1 cellular context compared by ENCODE assay signal in the genomic region with DNA sequence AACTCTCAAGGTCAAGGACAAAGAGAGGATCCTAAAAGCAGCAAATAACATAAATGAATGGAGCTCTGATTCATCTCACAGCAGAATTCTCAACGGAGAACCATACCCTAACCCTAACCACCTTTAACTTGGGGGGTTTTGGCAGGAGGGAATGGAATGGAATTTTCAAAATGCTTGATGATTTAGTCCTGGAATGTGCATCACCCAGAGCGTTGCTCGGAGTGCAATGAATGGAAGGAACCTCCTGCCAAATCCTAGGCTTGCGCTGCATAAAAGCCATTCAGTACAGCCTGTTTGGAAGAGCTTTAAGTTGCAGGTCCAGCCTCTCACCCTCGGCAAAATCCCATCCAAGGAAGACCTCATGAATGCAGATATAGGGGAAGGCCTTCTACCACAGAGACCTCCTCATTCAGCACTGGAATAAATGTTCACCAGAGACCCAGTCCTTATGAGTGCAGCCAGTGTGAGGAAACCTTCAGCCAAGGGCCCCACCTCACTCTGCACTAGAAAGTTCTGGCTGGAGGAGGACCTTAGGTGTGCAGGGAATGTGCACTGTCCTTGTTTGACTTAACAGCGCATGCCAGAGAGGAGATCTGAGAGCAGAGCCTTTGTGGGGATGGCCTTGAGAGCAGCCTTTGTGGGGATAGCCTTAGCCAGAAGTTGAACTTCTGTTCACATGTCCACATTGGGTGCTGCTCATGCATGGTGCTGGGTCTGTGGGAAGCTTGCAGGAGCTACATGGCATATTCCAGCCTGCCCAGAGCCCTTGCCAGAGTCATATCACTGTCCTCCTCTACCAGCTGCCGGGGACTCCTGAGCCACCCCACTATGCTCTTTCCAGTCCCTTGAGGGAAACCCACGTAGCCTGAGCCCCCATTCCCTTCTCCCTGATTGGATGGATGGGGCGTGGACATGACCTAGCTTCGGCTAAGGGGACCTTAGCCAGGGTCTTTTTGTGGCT.
TF ChIP-seq lines count a peak whose summit lies in the region.

No MANE protein-coding gene starts in this region.

TF ChIP-seq in HepG2, 621 proteins besides CTCF, POLR2A, EP300 and RAD21 (continued from another document and continues in another):
- TF ChIP-seq, protein P1, sequence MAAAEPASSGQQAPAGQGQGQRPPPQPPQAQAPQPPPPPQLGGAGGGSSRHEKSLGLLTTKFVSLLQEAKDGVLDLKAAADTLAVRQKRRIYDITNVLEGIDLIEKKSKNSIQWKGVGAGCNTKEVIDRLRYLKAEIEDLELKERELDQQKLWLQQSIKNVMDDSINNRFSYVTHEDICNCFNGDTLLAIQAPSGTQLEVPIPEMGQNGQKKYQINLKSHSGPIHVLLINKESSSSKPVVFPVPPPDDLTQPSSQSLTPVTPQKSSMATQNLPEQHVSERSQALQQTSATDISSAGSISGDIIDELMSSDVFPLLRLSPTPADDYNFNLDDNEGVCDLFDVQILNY (CRISPR knock-in tag; conservative IDR thresholded peaks at IDR 0.05), result no peak
- peak; percentile 84 for TF ChIP-seq ZFP41 (CRISPR knock-in tag; IDR thresholded peaks at IDR 0.05; ENCODE audit: borderline replicate concordance)
- TF ChIP-seq ZNF136 (CRISPR knock-in tag; IDR thresholded peaks at IDR 0.05; ENCODE audit: low read depth), result no peak
- TF ChIP-seq YEATS2 (CRISPR knock-in tag; IDR thresholded peaks at IDR 0.05; ENCODE audit: borderline replicate concordance), result no peak
- no peak for TF ChIP-seq RFXANK (CRISPR knock-in tag; IDR thresholded peaks at IDR 0.05)
- no peak for TF ChIP-seq MAFK (conservative IDR thresholded peaks at IDR 0.05 in 1 of 2, IDR thresholded peaks at IDR 0.05 in 1 of 2; ENCODE audit: low read length in 2 of 2)
- TF ChIP-seq PHF8 (CRISPR knock-in tag; IDR thresholded peaks at IDR 0.05), result peak; percentile 44; the same call in 1 of the 2 replicates
- TF ChIP-seq ZBTB3 (CRISPR knock-in tag; IDR thresholded peaks at IDR 0.05; ENCODE audit: borderline replicate concordance, low read depth), result no peak
- TF ChIP-seq ZNF589 (CRISPR knock-in tag; conservative IDR thresholded peaks at IDR 0.05), result peak; percentile 56; the same call in 1 of the 2 replicates
- TF ChIP-seq ZNF468 (CRISPR knock-in tag; IDR thresholded peaks at IDR 0.05), result no peak
- TF ChIP-seq, protein P2, sequence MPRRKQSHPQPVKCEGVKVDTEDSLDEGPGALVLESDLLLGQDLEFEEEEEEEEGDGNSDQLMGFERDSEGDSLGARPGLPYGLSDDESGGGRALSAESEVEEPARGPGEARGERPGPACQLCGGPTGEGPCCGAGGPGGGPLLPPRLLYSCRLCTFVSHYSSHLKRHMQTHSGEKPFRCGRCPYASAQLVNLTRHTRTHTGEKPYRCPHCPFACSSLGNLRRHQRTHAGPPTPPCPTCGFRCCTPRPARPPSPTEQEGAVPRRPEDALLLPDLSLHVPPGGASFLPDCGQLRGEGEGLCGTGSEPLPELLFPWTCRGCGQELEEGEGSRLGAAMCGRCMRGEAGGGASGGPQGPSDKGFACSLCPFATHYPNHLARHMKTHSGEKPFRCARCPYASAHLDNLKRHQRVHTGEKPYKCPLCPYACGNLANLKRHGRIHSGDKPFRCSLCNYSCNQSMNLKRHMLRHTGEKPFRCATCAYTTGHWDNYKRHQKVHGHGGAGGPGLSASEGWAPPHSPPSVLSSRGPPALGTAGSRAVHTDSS (CRISPR knock-in tag; conservative IDR thresholded peaks at IDR 0.05), result no peak
- no peak for TF ChIP-seq RAD51 (IDR thresholded peaks at IDR 0.05; ENCODE audit: borderline replicate concordance)
- no peak for TF ChIP-seq KLF11 (CRISPR knock-in tag; IDR thresholded peaks at IDR 0.05)
- no peak for TF ChIP-seq POLR2AphosphoS5 (IDR thresholded peaks at IDR 0.05; ENCODE audit: low read depth, low read length)
- TF ChIP-seq, protein P3, sequence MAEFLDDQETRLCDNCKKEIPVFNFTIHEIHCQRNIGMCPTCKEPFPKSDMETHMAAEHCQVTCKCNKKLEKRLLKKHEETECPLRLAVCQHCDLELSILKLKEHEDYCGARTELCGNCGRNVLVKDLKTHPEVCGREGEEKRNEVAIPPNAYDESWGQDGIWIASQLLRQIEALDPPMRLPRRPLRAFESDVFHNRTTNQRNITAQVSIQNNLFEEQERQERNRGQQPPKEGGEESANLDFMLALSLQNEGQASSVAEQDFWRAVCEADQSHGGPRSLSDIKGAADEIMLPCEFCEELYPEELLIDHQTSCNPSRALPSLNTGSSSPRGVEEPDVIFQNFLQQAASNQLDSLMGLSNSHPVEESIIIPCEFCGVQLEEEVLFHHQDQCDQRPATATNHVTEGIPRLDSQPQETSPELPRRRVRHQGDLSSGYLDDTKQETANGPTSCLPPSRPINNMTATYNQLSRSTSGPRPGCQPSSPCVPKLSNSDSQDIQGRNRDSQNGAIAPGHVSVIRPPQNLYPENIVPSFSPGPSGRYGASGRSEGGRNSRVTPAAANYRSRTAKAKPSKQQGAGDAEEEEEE (CRISPR knock-in tag; IDR thresholded peaks at IDR 0.05; ENCODE audit: borderline replicate concordance), result no peak
- no peak for TF ChIP-seq ATRX (CRISPR knock-in tag; IDR thresholded peaks at IDR 0.05; ENCODE audit: borderline replicate concordance)
- TF ChIP-seq, protein P4, sequence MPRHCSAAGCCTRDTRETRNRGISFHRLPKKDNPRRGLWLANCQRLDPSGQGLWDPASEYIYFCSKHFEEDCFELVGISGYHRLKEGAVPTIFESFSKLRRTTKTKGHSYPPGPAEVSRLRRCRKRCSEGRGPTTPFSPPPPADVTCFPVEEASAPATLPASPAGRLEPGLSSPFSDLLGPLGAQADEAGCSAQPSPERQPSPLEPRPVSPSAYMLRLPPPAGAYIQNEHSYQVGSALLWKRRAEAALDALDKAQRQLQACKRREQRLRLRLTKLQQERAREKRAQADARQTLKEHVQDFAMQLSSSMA (CRISPR knock-in tag; IDR thresholded peaks at IDR 0.05), result peak; percentile 57; the same call in 1 of the 2 replicates
- no peak for TF ChIP-seq CC2D1A (CRISPR knock-in tag; IDR thresholded peaks at IDR 0.05)
- TF ChIP-seq HOXA7 (CRISPR knock-in tag; IDR thresholded peaks at IDR 0.05), result no peak
- TF ChIP-seq, protein P5, sequence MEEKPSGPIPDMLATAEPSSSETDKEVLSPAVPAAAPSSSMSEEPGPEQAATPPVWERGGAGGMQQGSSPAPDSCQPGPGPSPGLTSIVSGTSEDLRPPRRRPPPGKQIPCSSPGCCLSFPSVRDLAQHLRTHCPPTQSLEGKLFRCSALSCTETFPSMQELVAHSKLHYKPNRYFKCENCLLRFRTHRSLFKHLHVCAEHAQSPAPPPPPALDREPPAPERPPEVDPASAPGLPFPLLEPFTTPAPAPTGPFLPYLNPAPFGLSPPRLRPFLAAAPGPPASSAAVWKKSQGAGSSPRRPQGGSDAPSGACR (CRISPR knock-in tag; IDR thresholded peaks at IDR 0.05), result no peak
- TF ChIP-seq, protein P6, sequence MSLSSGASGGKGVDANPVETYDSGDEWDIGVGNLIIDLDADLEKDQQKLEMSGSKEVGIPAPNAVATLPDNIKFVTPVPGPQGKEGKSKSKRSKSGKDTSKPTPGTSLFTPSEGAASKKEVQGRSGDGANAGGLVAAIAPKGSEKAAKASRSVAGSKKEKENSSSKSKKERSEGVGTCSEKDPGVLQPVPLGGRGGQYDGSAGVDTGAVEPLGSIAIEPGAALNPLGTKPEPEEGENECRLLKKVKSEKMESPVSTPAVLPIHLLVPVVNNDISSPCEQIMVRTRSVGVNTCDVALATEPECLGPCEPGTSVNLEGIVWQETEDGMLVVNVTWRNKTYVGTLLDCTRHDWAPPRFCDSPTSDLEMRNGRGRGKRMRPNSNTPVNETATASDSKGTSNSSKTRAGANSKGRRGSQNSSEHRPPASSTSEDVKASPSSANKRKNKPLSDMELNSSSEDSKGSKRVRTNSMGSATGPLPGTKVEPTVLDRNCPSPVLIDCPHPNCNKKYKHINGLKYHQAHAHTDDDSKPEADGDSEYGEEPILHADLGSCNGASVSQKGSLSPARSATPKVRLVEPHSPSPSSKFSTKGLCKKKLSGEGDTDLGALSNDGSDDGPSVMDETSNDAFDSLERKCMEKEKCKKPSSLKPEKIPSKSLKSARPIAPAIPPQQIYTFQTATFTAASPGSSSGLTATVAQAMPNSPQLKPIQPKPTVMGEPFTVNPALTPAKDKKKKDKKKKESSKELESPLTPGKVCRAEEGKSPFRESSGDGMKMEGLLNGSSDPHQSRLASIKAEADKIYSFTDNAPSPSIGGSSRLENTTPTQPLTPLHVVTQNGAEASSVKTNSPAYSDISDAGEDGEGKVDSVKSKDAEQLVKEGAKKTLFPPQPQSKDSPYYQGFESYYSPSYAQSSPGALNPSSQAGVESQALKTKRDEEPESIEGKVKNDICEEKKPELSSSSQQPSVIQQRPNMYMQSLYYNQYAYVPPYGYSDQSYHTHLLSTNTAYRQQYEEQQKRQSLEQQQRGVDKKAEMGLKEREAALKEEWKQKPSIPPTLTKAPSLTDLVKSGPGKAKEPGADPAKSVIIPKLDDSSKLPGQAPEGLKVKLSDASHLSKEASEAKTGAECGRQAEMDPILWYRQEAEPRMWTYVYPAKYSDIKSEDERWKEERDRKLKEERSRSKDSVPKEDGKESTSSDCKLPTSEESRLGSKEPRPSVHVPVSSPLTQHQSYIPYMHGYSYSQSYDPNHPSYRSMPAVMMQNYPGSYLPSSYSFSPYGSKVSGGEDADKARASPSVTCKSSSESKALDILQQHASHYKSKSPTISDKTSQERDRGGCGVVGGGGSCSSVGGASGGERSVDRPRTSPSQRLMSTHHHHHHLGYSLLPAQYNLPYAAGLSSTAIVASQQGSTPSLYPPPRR (CRISPR knock-in tag; IDR thresholded peaks at IDR 0.05; ENCODE audit: borderline replicate concordance), result peak; percentile 32; the same call in 1 of the 2 replicates
- TF ChIP-seq ZNF235 (CRISPR knock-in tag; IDR thresholded peaks at IDR 0.05; ENCODE audit: borderline replicate concordance), result no peak
- no peak for TF ChIP-seq ZNF33B (CRISPR knock-in tag; IDR thresholded peaks at IDR 0.05)
- peak; percentile 44; the same call in 1 of the 2 replicates for TF ChIP-seq ZNF598 (CRISPR knock-in tag; IDR thresholded peaks at IDR 0.05; ENCODE audit: borderline replicate concordance)
- TF ChIP-seq U2AF2 (IDR thresholded peaks at IDR 0.05; ENCODE audit: low read depth, low read length), result no peak
- TF ChIP-seq, protein P7, sequence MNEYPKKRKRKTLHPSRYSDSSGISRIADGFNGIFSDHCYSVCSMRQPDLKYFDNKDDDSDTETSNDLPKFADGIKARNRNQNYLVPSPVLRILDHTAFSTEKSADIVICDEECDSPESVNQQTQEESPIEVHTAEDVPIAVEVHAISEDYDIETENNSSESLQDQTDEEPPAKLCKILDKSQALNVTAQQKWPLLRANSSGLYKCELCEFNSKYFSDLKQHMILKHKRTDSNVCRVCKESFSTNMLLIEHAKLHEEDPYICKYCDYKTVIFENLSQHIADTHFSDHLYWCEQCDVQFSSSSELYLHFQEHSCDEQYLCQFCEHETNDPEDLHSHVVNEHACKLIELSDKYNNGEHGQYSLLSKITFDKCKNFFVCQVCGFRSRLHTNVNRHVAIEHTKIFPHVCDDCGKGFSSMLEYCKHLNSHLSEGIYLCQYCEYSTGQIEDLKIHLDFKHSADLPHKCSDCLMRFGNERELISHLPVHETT (CRISPR knock-in tag; conservative IDR thresholded peaks at IDR 0.05), result no peak
- TF ChIP-seq ZNF264 (CRISPR knock-in tag; IDR thresholded peaks at IDR 0.05), result peak; percentile 82; the same call in 1 of the 2 replicates
- TF ChIP-seq, protein P8, sequence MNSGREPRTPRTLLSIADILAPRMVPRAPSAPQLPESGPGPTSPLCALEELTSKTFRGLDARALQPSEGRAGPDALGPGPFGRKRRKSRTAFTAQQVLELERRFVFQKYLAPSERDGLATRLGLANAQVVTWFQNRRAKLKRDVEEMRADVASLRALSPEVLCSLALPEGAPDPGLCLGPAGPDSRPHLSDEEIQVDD (CRISPR knock-in tag; IDR thresholded peaks at IDR 0.05; ENCODE audit: borderline replicate concordance), result no peak
- TF ChIP-seq PCBP2 (optimal IDR thresholded peaks at IDR 0.05; ENCODE audit: low read depth, low read length, poor library complexity, severe bottlenecking), result no peak
- TF ChIP-seq TCF7 (IDR thresholded peaks at IDR 0.05; ENCODE audit: low read depth), result peak; percentile 53; the same call in 1 of the 2 replicates
- no peak for TF ChIP-seq NFE2 (CRISPR knock-in tag; IDR thresholded peaks at IDR 0.05)
- no peak for TF ChIP-seq ZNF510 (CRISPR knock-in tag; IDR thresholded peaks at IDR 0.05; ENCODE audit: low read depth)
- TF ChIP-seq CBFB (CRISPR knock-in tag; IDR thresholded peaks at IDR 0.05), result 0 out of 2 replicates have a peak, but pooled peaks have one; percentile 51
- TF ChIP-seq, protein P9, sequence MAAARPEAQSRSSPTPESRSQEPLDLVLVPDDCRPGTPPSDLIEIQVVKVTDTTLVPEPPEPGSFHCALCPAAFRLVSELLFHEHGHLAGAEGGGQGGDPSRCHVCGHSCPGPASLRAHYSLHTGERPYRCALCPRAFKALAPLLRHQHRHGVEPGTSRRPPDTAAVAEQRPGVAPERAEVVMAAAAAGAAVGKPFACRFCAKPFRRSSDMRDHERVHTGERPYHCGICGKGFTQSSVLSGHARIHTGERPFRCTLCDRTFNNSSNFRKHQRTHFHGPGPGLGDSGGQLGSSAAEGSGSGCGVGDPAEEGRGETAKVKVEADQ (CRISPR knock-in tag; IDR thresholded peaks at IDR 0.05; ENCODE audit: borderline replicate concordance), result no peak
- TF ChIP-seq HNRNPL (IDR thresholded peaks at IDR 0.05; ENCODE audit: low read depth, low read length), result no peak
- TF ChIP-seq PRMT3 (CRISPR knock-in tag; IDR thresholded peaks at IDR 0.05; ENCODE audit: borderline replicate concordance, low read depth), result no peak
- TF ChIP-seq NFKB2 (CRISPR knock-in tag; IDR thresholded peaks at IDR 0.05; ENCODE audit: borderline replicate concordance), result no peak
- no peak for TF ChIP-seq NONO (IDR thresholded peaks at IDR 0.05)
- TF ChIP-seq NONO (CRISPR knock-in tag; conservative IDR thresholded peaks at IDR 0.05), result no peak
- TF ChIP-seq, protein P10, sequence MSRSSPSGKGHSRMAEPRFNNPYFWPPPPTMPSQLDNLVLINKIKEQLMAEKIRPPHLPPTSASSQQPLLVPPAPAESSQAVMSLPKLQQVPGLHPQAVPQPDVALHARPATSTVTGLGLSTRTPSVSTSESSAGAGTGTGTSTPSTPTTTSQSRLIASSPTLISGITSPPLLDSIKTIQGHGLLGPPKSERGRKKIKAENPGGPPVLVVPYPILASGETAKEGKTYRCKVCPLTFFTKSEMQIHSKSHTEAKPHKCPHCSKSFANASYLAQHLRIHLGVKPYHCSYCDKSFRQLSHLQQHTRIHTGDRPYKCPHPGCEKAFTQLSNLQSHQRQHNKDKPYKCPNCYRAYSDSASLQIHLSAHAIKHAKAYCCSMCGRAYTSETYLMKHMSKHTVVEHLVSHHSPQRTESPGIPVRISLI (CRISPR knock-in tag; IDR thresholded peaks at IDR 0.05; ENCODE audit: borderline replicate concordance), result 0 out of 2 replicates have a peak, but pooled peaks have one; percentile 19
- no peak for TF ChIP-seq ZNF737 (CRISPR knock-in tag; IDR thresholded peaks at IDR 0.05; ENCODE audit: borderline replicate concordance)
